ENCODE assay signal across 1 cellular context in genomic region chr7:50959560-50959959, GRCh38.
TF ChIP-seq lines count a peak whose summit lies in the region.

No MANE protein-coding gene starts in this region.

TF ChIP-seq in neural cell, 6 proteins besides CTCF, POLR2A, EP300 and RAD21:
- peak; percentile 54 for TF ChIP-seq REST (IDR thresholded peaks at IDR 0.05; ENCODE audit: borderline replicate concordance)
- TF ChIP-seq MXI1 (conservative IDR thresholded peaks at IDR 0.05; ENCODE audit: poor library complexity, severe bottlenecking), result no peak
